ENCODE assay signal across 8 cellular contexts in genomic region chr15:38084289-38084688, GRCh38.
DNase-seq lines count a peak whose midpoint lies in the region; ATAC-seq and TF ChIP-seq lines count a peak whose summit lies in the region.

No MANE protein-coding gene starts in this region.

- intact Hi-C loops in colonic mucosa (cut with DNase I), result no loop called here

- no peak overlapping the region for H3K4me3 ChIP-seq in GM06990 (replicated peaks; ENCODE audit: low read depth, low read length)
- H3K4me3 ChIP-seq in colonic mucosa, result no peak overlapping the region

- DNase-seq in GM06990 (ENCODE audit: extremely low read depth, insufficient read length) (peak; percentile 66), chondrocyte (ENCODE audit: low spot score) (no peak), colonic mucosa (no peak), germinal center (ENCODE audit: low spot score) (no peak), DMS153 treated with DMSO at 0.1 percent for 48 hours (lab: John Stamatoyannopoulos, UW; ENCODE audit: unreplicated experiment) (no peak), SW 1271 (lab: John Stamatoyannopoulos, UW) (no peak)

- H3K27me3 ChIP-seq in GM06990 (replicated peaks; ENCODE audit: control insufficient read depth, insufficient read depth, low read length), result no peaks in the 10 kb centered on the region
- H3K27me3 ChIP-seq in colonic mucosa, result no peaks in the 10 kb centered on the region

- H3K36me3 ChIP-seq in GM06990 (ENCODE audit: control insufficient read depth, insufficient read depth, low read length) (no peaks in the 10 kb centered on the region), colonic mucosa (no peaks in the 10 kb centered on the region)

- H3K9me3 ChIP-seq in colonic mucosa, result no peaks in the 10 kb centered on the region

- H3K27ac Mint-ChIP-seq in chondrocyte (ENCODE audit: unreplicated experiment), result peak overlapping the region; percentile 4

- H3K4me3 Mint-ChIP-seq in chondrocyte (ENCODE audit: unreplicated experiment), result no peak overlapping the region

- no peaks in the 10 kb centered on the region for H3K4me1 ChIP-seq in colonic mucosa

- H3K4me1 Mint-ChIP-seq in chondrocyte (ENCODE audit: low read depth), result peaks cover 47% of the 10 kb centered on the region

- peak; percentile 77 for ATAC-seq in GM21423 (IDR thresholded peaks at IDR 0.05; ENCODE audit: unreplicated experiment)
- peak; percentile 83 for ATAC-seq in HG03558 (IDR thresholded peaks at IDR 0.05; ENCODE audit: extremely low read depth, unreplicated experiment)

- no peak overlapping the region for H3K9ac ChIP-seq in colonic mucosa (ENCODE audit: low read depth in 2 of 2, low read length in 2 of 2)

- no peaks in the 10 kb centered on the region for H3K27me3 Mint-ChIP-seq in chondrocyte (ENCODE audit: low read depth)

- H3K9me3 Mint-ChIP-seq in chondrocyte (ENCODE audit: low read depth), result no peaks in the 10 kb centered on the region

- H3K36me3 Mint-ChIP-seq in chondrocyte (ENCODE audit: low read depth), result no peaks in the 10 kb centered on the region

- H3K27ac ChIP-seq in colonic mucosa, result no peak overlapping the region

- TF ChIP-seq CTCF in GM06990 (IDR thresholded peaks at IDR 0.05; ENCODE audit: insufficient read depth, low read length, poor library complexity, severe bottlenecking), result no peak
- TF ChIP-seq CTCF in chondrocyte (IDR thresholded peaks at IDR 0.05), result no peak
- no peak for TF ChIP-seq CTCF in colonic mucosa (IDR thresholded peaks at IDR 0.05)
